ENCODE assay signal across 7 cellular contexts in the genomic region with DNA sequence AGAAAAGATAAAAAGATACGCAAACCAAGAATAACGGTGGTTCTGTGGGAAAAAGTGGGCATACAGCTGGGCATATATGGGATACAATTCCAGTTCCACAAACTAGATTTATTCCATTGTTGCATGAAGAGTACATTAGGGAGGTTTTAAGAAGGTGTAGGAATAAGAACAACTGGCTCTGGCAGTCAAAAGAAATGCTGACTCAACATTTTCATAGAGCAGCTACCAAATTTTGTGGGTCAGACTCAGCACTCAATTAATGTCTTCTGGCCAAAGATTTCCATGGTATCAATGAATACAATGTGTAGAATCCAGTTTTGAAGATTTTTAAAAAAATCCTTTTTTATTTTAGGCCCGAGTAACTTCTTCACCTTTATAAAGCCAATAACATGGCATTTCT.
"Had no signal": no experiment of that assay in that cellular context is flagged by ENCODE, and none has a peak within 500 bp of the region (broad histone marks: within the 10 kb centered on the region; RNA-seq: fewer than 3 reads in every experiment).

No MANE protein-coding gene starts in this region.

- H3K4me3 ChIP-seq: GM23248 had no signal

- H3K27ac ChIP-seq: GM23248, KMS-11 had no signal

- H3K9ac ChIP-seq: GM23248, KMS-11 had no signal

- H3K4me2 ChIP-seq: KMS-11 had no signal

- H2AFZ ChIP-seq: GM23248 had no signal

- DNase-seq: GM23248, GOT3, H9, HCEC 1CT, KBM-7 had no signal

- FAIRE-seq: H54 had no signal
